ENCODE assay signal across 1 cellular context in the genomic region with DNA sequence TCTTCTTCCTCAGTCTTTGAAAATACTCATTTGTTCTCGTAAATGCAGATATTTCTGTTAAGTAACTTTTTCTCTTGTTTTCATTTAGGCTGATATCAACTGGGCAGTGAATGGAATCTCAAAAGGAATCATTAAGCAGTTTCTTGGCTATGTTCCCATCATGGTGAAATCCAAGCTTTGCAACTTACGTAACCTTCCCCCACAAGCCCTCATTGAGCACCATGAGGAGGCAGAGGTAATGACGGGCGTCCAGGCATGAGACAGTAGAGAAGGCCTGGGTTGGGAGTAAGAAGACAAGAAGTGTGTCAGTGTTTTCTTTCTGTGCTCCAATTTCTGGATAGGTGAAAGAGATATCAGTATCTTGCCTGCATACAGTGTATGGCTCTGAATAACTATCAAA.
TF ChIP-seq lines count a peak whose summit lies in the region.

No MANE protein-coding gene starts in this region.

TF ChIP-seq in liver, 16 proteins besides CTCF, POLR2A, EP300 and RAD21 (continued from another document):
- TF ChIP-seq HNF4A (conservative IDR thresholded peaks at IDR 0.05) = peak; percentile 46 to 64
- no peak for TF ChIP-seq FOXA1 (IDR thresholded peaks at IDR 0.05)
- TF ChIP-seq JUND (IDR thresholded peaks at IDR 0.05) = peak; percentile 18 to 36
- TF ChIP-seq HNF4G (IDR thresholded peaks at IDR 0.05) = no peak
- peak; percentile 41 to 72 for TF ChIP-seq RXRA (IDR thresholded peaks at IDR 0.05)
- TF ChIP-seq FOXA2 (IDR thresholded peaks at IDR 0.05) = no peak
- TF ChIP-seq, protein P1, sequence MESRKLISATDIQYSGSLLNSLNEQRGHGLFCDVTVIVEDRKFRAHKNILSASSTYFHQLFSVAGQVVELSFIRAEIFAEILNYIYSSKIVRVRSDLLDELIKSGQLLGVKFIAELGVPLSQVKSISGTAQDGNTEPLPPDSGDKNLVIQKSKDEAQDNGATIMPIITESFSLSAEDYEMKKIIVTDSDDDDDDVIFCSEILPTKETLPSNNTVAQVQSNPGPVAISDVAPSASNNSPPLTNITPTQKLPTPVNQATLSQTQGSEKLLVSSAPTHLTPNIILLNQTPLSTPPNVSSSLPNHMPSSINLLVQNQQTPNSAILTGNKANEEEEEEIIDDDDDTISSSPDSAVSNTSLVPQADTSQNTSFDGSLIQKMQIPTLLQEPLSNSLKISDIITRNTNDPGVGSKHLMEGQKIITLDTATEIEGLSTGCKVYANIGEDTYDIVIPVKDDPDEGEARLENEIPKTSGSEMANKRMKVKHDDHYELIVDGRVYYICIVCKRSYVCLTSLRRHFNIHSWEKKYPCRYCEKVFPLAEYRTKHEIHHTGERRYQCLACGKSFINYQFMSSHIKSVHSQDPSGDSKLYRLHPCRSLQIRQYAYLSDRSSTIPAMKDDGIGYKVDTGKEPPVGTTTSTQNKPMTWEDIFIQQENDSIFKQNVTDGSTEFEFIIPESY (IDR thresholded peaks at IDR 0.05) = no peak
- TF ChIP-seq TAF1 (conservative IDR thresholded peaks at IDR 0.05) = no peak
- no peak for TF ChIP-seq EGR1 (IDR thresholded peaks at IDR 0.05; ENCODE audit: low read depth in 2 of 2)
- peak; percentile 46 for TF ChIP-seq SP1 (IDR thresholded peaks at IDR 0.05)
- TF ChIP-seq, protein P2, sequence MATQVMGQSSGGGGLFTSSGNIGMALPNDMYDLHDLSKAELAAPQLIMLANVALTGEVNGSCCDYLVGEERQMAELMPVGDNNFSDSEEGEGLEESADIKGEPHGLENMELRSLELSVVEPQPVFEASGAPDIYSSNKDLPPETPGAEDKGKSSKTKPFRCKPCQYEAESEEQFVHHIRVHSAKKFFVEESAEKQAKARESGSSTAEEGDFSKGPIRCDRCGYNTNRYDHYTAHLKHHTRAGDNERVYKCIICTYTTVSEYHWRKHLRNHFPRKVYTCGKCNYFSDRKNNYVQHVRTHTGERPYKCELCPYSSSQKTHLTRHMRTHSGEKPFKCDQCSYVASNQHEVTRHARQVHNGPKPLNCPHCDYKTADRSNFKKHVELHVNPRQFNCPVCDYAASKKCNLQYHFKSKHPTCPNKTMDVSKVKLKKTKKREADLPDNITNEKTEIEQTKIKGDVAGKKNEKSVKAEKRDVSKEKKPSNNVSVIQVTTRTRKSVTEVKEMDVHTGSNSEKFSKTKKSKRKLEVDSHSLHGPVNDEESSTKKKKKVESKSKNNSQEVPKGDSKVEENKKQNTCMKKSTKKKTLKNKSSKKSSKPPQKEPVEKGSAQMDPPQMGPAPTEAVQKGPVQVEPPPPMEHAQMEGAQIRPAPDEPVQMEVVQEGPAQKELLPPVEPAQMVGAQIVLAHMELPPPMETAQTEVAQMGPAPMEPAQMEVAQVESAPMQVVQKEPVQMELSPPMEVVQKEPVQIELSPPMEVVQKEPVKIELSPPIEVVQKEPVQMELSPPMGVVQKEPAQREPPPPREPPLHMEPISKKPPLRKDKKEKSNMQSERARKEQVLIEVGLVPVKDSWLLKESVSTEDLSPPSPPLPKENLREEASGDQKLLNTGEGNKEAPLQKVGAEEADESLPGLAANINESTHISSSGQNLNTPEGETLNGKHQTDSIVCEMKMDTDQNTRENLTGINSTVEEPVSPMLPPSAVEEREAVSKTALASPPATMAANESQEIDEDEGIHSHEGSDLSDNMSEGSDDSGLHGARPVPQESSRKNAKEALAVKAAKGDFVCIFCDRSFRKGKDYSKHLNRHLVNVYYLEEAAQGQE (IDR thresholded peaks at IDR 0.05) = no peak
TF ChIP-seq in liver: peak in this region for 7.
